In the genomic region with DNA sequence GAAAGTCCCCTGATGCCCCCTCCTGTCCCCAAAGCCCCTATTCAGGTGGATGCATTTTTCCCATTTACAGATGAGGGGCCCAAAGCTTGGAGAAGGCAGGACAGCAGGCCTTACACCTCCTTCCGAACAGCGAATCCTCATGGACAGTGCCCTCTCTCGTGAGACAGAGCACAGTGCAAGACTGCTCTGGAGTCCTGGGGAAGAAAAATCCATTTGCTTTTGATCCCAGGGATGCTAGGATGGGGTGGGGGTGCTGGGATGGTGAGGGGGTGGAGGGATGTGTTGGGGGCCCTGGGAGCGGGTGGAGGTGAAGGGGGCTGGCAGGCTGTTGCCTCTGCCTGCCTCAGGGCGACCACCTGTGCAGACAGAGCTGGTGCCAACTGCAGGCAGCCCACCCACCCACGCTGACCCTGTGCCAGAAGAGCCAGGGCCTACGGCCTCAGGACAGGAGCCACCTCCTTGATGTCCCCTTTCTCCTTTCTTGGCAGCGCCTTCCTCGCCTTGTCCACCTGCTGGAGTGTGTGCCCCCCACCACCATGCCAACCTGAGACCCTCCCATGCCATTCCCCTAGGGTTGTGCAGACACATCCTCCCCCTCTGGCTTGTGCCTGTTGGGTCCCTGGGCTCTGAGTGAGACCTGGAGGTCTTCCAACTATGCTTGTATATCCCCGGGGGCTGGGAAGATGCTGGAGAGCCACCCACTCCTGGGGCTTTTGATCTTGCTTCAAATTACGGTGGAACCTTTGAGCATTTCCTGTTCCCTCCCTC, we compare ENCODE assay signal across 16 cellular contexts.
DNase-seq lines count a peak whose midpoint lies in the region; ATAC-seq, FAIRE-seq and TF ChIP-seq lines count a peak whose summit lies in the region.
"Had no signal": no experiment of that assay in that cellular context is flagged by ENCODE, and none has a peak within 500 bp of the region (broad histone marks: within the 10 kb centered on the region; RNA-seq: fewer than 3 reads in every experiment).

No MANE protein-coding gene starts in this region.

- TF ChIP-seq POLR2A in A549 (IDR thresholded peaks at IDR 0.05; ENCODE audit: low read length): no peak

- TF ChIP-seq CTCF in A549 (IDR thresholded peaks at IDR 0.05): no peak
- TF ChIP-seq CTCF in PC-3 (conservative IDR thresholded peaks at IDR 0.05; ENCODE audit: low read depth, low read length): peak; percentile 39
- TF ChIP-seq CTCF in MM.1S (IDR thresholded peaks at IDR 0.05; ENCODE audit: low read length): no peak

- WGBS in A549 (ENCODE audit: missing lambda C conversion rate): 40% methylated on average over 9 of the region's 11 CpGs

- peak; percentile 60 to 76; a peak in 3 of 6 replicates for ATAC-seq in A549
- ATAC-seq in PC-3: peak; percentile 49
- ATAC-seq: activated CD4-positive, alpha-beta T cell treated with anti-CD3 and anti-CD28 coated beads for 36 hours; left ventricle myocardium superior; natural killer cell had no signal

- H4K20me1 ChIP-seq in PC-3 (ENCODE audit: low read length) (no peaks in the 10 kb centered on the region), MM.1S (ENCODE audit: insufficient read depth, low read length) (no peaks in the 10 kb centered on the region)

- H3K9me3 ChIP-seq in A549 (no peaks in the 10 kb centered on the region), PC-3 (ENCODE audit: low read length) (no peaks in the 10 kb centered on the region), MM.1S (replicated peaks; ENCODE audit: insufficient read depth, low read length) (no peaks in the 10 kb centered on the region)
- H3K9me3 ChIP-seq: suprapubic skin had no signal

- POLR2A ChIA-PET in A549 (lab: Yijun Ruan, JAX): no interaction called here
- POLR2A ChIA-PET in PC-3 (lab: Charles Lee; ENCODE audit: unreplicated experiment): no interaction called here

- H3K9ac ChIP-seq in PC-3 (ENCODE audit: low read length): no peak overlapping the region
- no peak overlapping the region for H3K9ac ChIP-seq in MM.1S (ENCODE audit: low read length)
- H3K9ac ChIP-seq: KMS-11 had no signal

- H3K27ac ChIP-seq in A549: no peak overlapping the region
- H3K27ac ChIP-seq in PC-3 (ENCODE audit: low read length): no peak overlapping the region
- H3K27ac ChIP-seq in MM.1S (ENCODE audit: low read length): no peak overlapping the region
- H3K27ac ChIP-seq: KMS-11, suprapubic skin had no signal

- no peaks in the 10 kb centered on the region for H3K36me3 ChIP-seq in PC-3 (ENCODE audit: low read depth, low read length)
- no peaks in the 10 kb centered on the region for H3K36me3 ChIP-seq in MM.1S (replicated peaks; ENCODE audit: insufficient read depth, low read length)
- H3K36me3 ChIP-seq: suprapubic skin had no signal

- CTCF ChIA-PET in A549 (lab: Yijun Ruan, JAX): interaction anchor here (1.4 kb wide), 1 partner anchor 62 kb away, joined by 3 read pairs; no protein-coding TSS in a partner anchor
- CTCF ChIA-PET in PC-3 (lab: Charles Lee): no interaction called here

- H3K4me1 ChIP-seq in A549: no peaks in the 10 kb centered on the region
- H3K4me1 ChIP-seq in PC-3 (ENCODE audit: insufficient read depth, low read length): no peaks in the 10 kb centered on the region
- peaks cover 9% of the 10 kb centered on the region for H3K4me1 ChIP-seq in MM.1S (ENCODE audit: low read length)

- intact Hi-C loops in PC-3 (cut with micrococcal nuclease): no loop called here

- H3K4me3 ChIP-seq in A549: no peak overlapping the region
- no peak overlapping the region for H3K4me3 ChIP-seq in PC-3 (ENCODE audit: low read length)
- H3K4me3 ChIP-seq in MM.1S (ENCODE audit: low read length): no peak overlapping the region
- H3K4me3 ChIP-seq: suprapubic skin had no signal

- H2AFZ ChIP-seq in PC-3 (ENCODE audit: low read length) (peak overlapping the region; percentile 60), MM.1S (ENCODE audit: low read length) (no peak overlapping the region)

- H3K9me2 ChIP-seq in PC-3 (replicated peaks; ENCODE audit: low read length) (no peaks in the 10 kb centered on the region), MM.1S (replicated peaks; ENCODE audit: insufficient read depth, low read length) (no peaks in the 10 kb centered on the region)

- H3K27me3 ChIP-seq in PC-3 (ENCODE audit: low read length) (no peaks in the 10 kb centered on the region), MM.1S (replicated peaks; ENCODE audit: insufficient read depth, low read length) (no peaks in the 10 kb centered on the region)

- no peak for TF ChIP-seq RAD21 in A549 (conservative IDR thresholded peaks at IDR 0.05 in 1 of 2, IDR thresholded peaks at IDR 0.05 in 1 of 2)

- no peak overlapping the region for H3K4me2 ChIP-seq in A549
- H3K4me2 ChIP-seq in PC-3 (ENCODE audit: low read length): peak overlapping the region; percentile 55
- no peak overlapping the region for H3K4me2 ChIP-seq in MM.1S (ENCODE audit: low read depth, low read length)
- H3K4me2 ChIP-seq: KMS-11 had no signal

- H3K79me2 ChIP-seq in PC-3 (ENCODE audit: low read length) (no peaks in the 10 kb centered on the region), MM.1S (ENCODE audit: low read length) (no peaks in the 10 kb centered on the region)

- BruUV-seq in PC-3 (replicated peaks; lab: Mats Ljungman, UMichigan): no TSS peak

- no peak for TF ChIP-seq EP300 in A549 (IDR thresholded peaks at IDR 0.05)

- FAIRE-seq in A549 (lab: Jason Lieb, UNC): no peak

- H3F3A ChIP-seq in PC-3 (ENCODE audit: low read length, unreplicated experiment) (no peaks in the 10 kb centered on the region), MM.1S (ENCODE audit: insufficient read depth, low read length) (no peaks in the 10 kb centered on the region)

- DNase-seq in A549 (ENCODE audit: low read depth in 1 of 2, low spot score in 1 of 2) (no peak), DMS79 treated with DMSO at 0.1 percent for 48 hours (lab: John Stamatoyannopoulos, UW) (peak; percentile 69), PC-3 (peak; percentile 22), iPS-NIHi7 (ENCODE audit: extremely low spot score) (peak; percentile 50), MM.1S (no peak), NCI-H510A (lab: John Stamatoyannopoulos, UW) (no peak), T-helper 2 cell (no peak), foreskin melanocyte (no peak)
- DNase-seq: activated CD8-positive, alpha-beta memory T cell treated with anti-CD3 and anti-CD28 coated beads, Interleukin-2, amount 50 U/mL, for 4 hours; activated naive CD8-positive, alpha-beta T cell treated with anti-CD3 and anti-CD28 coated beads for 36 hours; left ventricle myocardium superior; natural killer cell; T1000 had no signal

TF ChIP-seq in A549, 52 proteins besides CTCF, POLR2A, EP300 and RAD21:
- TF ChIP-seq HES2 (IDR thresholded peaks at IDR 0.05) (no peak), FOSB (CRISPR knock-in tag; IDR thresholded peaks at IDR 0.05) (no peak), RCOR1 (IDR thresholded peaks at IDR 0.05; ENCODE audit: low read depth, low read length) (no peak), SMC3 (IDR thresholded peaks at IDR 0.05) (no peak), HEYL (CRISPR knock-in tag; IDR thresholded peaks at IDR 0.05) (no peak), HOXA7 (CRISPR knock-in tag; IDR thresholded peaks at IDR 0.05) (no peak), KDM1A (IDR thresholded peaks at IDR 0.05; ENCODE audit: low read depth) (no peak), CHD4 (IDR thresholded peaks at IDR 0.05; ENCODE audit: borderline replicate concordance) (no peak), BHLHE40 (IDR thresholded peaks at IDR 0.05; ENCODE audit: low read depth, low read length) (no peak), FOSL2 (IDR thresholded peaks at IDR 0.05) (no peak), FOSL2 (CRISPR knock-in tag; IDR thresholded peaks at IDR 0.05) (no peak), NFE2L2 (conservative IDR thresholded peaks at IDR 0.05; ENCODE audit: low read length) (no peak), RFX5 (IDR thresholded peaks at IDR 0.05) (no peak), ZSCAN20 (CRISPR knock-in tag; IDR thresholded peaks at IDR 0.05) (no peak), GATA3 (IDR thresholded peaks at IDR 0.05; ENCODE audit: borderline replicate concordance) (no peak), POLR2AphosphoS2 (conservative IDR thresholded peaks at IDR 0.05; ENCODE audit: low read length) (no peak)
- TF ChIP-seq, protein P1, sequence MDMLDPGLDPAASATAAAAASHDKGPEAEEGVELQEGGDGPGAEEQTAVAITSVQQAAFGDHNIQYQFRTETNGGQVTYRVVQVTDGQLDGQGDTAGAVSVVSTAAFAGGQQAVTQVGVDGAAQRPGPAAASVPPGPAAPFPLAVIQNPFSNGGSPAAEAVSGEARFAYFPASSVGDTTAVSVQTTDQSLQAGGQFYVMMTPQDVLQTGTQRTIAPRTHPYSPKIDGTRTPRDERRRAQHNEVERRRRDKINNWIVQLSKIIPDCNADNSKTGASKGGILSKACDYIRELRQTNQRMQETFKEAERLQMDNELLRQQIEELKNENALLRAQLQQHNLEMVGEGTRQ (IDR thresholded peaks at IDR 0.05): no peak
- TF ChIP-seq, protein P2, sequence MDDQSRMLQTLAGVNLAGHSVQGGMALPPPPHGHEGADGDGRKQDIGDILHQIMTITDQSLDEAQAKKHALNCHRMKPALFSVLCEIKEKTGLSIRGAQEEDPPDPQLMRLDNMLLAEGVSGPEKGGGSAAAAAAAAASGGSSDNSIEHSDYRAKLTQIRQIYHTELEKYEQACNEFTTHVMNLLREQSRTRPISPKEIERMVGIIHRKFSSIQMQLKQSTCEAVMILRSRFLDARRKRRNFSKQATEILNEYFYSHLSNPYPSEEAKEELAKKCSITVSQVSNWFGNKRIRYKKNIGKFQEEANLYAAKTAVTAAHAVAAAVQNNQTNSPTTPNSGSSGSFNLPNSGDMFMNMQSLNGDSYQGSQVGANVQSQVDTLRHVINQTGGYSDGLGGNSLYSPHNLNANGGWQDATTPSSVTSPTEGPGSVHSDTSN (IDR thresholded peaks at IDR 0.05): no peak

Comparison
In these comparisons a context has a peak if more than half of its experiments do, and no peak if none do; other contexts are left out.
1. DNase-seq: peak in DMS79 treated with DMSO at 0.1 percent for 48 hours (single experiment), PC-3 (single experiment) and iPS-NIHi7 (single experiment); none in A549 (0 of 2), MM.1S (single experiment), NCI-H510A (single experiment), T-helper 2 cell (0 of 5) and foreskin melanocyte (single experiment).